ENCODE assay signal across 34 cellular contexts in the genomic region with DNA sequence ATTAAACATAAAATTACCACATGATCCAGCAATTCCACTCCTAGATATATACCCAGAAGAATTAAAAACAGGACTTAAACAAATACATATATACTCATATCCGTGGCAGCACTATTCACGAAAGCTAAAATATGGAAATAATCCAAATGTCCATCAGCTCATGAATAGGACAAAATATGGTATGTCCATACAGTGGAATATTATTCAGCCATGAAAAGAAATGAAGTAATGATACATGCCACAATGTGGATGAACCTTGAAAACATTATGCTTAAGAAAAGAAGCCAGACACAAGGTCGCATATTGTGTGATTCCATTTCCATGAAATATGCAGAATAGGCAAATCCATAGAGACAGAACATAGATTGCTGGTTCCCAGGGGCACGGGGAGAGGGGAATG.
"Had no signal": no experiment of that assay in that cellular context is flagged by ENCODE, and none has a peak within 500 bp of the region (broad histone marks: within the 10 kb centered on the region; RNA-seq: fewer than 3 reads in every experiment).

No MANE protein-coding gene starts in this region.

- DNase-seq: Karpas-422, Kasumi-1, MG63, MV-4-11, NCI-H1048, NCI-H1092, NCI-H1092 treated with DMSO at 0.1 percent for 48 hours, NCI-H1105, NCI-H1105 treated with DMSO at 0.1 percent for 48 hours, NCI-H1417, NCI-H1417 treated with DMSO at 0.1 percent for 48 hours, NCI-H1436, NCI-H1436 treated with DMSO at 0.1 percent for 48 hours, NCI-H146, NCI-H1694, NCI-H1694 treated with DMSO at 0.1 percent for 48 hours, NCI-H187, NCI-H187 treated with DMSO at 0.1 percent for 48 hours, NCI-H1930, NCI-H2029, NCI-H2029 treated with DMSO at 0.1 percent for 48 hours, NCI-H2081, NCI-H2081 treated with DMSO at 0.1 percent for 48 hours, NCI-H2107, NCI-H2171, NCI-H2171 treated with DMSO at 0.1 percent for 48 hours, NCI-H2227 treated with DMSO at 0.1 percent for 48 hours, NCI-H226, NCI-H345, NCI-H446, NCI-H446 treated with DMSO at 0.1 percent for 48 hours, NCI-H510A, NCI-H510A treated with DMSO at 0.1 percent for 48 hours, NCI-H524 had no signal

- H3K4me3 ChIP-seq: MG63 had no signal

- H3K9me3 ChIP-seq: MG63 had no signal

- H3K36me3 ChIP-seq: MG63 had no signal

- H3K27me3 ChIP-seq: MG63 had no signal
